In the genomic region with DNA sequence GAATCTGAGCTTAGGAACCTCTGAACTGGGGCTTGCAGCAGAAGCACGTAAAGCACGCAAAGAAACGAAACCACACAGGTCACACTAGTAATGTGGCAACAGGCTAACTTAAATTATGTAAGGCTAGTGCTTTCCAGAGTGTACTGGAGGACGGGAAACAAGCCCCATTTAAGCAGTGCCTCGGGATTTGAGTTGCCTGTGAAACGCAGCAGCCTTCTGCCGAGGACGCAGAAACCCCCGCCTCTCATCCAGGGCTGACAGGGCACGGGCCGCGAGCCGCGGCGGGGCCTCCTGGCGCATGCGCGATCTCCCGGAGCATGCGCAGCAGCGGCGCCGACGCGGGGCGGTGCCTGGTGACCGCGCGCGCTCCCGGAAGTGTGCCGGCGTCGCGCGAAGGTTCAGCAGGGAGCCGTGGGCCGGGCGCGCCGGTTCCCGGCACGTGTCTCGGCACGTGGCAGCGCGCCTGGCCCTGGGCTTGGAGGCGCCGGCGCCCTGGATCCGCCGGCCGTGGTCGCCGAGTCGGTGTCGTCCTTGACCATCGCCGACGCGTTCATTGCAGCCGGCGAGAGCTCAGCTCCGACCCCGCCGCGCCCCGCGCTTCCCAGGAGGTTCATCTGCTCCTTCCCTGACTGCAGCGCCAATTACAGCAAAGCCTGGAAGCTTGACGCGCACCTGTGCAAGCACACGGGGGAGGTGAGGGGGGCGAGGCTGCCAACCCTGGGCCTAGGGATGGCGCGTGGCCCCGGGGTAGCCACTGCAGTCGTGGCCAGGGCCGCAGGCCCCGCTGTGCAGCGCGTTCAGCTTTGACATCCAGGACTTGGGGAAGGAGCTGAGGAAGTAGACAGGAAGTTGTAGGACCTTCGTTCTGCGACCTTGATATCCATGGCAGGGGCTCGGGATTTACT, we compare ENCODE assay signal across 1 cellular context.
TF ChIP-seq lines count a peak whose summit lies in the region.

TSS of gene GTF3A (plus strand) at position 374 of the 905 bp plus-strand sequence.

TF ChIP-seq in HepG2, 621 proteins besides CTCF, POLR2A, EP300 and RAD21 (continued from another document and continues in another):
- TF ChIP-seq TOE1 (CRISPR knock-in tag; IDR thresholded peaks at IDR 0.05): peak; percentile 54; the same call in 1 of the 2 replicates
- TF ChIP-seq ZNF709 (CRISPR knock-in tag; IDR thresholded peaks at IDR 0.05): peak; percentile 95
- TF ChIP-seq, protein P1, sequence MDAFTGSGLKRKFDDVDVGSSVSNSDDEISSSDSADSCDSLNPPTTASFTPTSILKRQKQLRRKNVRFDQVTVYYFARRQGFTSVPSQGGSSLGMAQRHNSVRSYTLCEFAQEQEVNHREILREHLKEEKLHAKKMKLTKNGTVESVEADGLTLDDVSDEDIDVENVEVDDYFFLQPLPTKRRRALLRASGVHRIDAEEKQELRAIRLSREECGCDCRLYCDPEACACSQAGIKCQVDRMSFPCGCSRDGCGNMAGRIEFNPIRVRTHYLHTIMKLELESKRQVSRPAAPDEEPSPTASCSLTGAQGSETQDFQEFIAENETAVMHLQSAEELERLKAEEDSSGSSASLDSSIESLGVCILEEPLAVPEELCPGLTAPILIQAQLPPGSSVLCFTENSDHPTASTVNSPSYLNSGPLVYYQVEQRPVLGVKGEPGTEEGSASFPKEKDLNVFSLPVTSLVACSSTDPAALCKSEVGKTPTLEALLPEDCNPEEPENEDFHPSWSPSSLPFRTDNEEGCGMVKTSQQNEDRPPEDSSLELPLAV (CRISPR knock-in tag; conservative IDR thresholded peaks at IDR 0.05; ENCODE audit: low read depth): peak; percentile 86; the same call in 1 of the 2 replicates
- peak; percentile 95; the same call in 1 of the 2 replicates for TF ChIP-seq ZFP82 (CRISPR knock-in tag; IDR thresholded peaks at IDR 0.05; ENCODE audit: borderline replicate concordance)
- TF ChIP-seq, protein P2, sequence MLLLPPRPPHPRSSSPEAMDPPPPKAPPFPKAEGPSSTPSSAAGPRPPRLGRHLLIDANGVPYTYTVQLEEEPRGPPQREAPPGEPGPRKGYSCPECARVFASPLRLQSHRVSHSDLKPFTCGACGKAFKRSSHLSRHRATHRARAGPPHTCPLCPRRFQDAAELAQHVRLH (CRISPR knock-in tag; IDR thresholded peaks at IDR 0.05; ENCODE audit: borderline replicate concordance, low read depth): 0 out of 2 replicates have a peak, but pooled peaks have one; percentile 74
- TF ChIP-seq, protein P3, sequence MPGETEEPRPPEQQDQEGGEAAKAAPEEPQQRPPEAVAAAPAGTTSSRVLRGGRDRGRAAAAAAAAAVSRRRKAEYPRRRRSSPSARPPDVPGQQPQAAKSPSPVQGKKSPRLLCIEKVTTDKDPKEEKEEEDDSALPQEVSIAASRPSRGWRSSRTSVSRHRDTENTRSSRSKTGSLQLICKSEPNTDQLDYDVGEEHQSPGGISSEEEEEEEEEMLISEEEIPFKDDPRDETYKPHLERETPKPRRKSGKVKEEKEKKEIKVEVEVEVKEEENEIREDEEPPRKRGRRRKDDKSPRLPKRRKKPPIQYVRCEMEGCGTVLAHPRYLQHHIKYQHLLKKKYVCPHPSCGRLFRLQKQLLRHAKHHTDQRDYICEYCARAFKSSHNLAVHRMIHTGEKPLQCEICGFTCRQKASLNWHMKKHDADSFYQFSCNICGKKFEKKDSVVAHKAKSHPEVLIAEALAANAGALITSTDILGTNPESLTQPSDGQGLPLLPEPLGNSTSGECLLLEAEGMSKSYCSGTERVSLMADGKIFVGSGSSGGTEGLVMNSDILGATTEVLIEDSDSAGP (CRISPR knock-in tag; IDR thresholded peaks at IDR 0.05; ENCODE audit: borderline replicate concordance): peak; percentile 34
- peak; percentile 98 for TF ChIP-seq ZBTB38 (CRISPR knock-in tag; IDR thresholded peaks at IDR 0.05)
- TF ChIP-seq ZNF253 (CRISPR knock-in tag; IDR thresholded peaks at IDR 0.05; ENCODE audit: borderline replicate concordance): peak; percentile 96
- TF ChIP-seq TCF12 (IDR thresholded peaks at IDR 0.05): no peak
- peak; percentile 91 for TF ChIP-seq TCF12 (CRISPR knock-in tag; IDR thresholded peaks at IDR 0.05)
- no peak for TF ChIP-seq ZNF207 (IDR thresholded peaks at IDR 0.05; ENCODE audit: borderline replicate concordance)
- peak; percentile 99 for TF ChIP-seq ARNTL (CRISPR knock-in tag; IDR thresholded peaks at IDR 0.05)
- TF ChIP-seq, protein P4, sequence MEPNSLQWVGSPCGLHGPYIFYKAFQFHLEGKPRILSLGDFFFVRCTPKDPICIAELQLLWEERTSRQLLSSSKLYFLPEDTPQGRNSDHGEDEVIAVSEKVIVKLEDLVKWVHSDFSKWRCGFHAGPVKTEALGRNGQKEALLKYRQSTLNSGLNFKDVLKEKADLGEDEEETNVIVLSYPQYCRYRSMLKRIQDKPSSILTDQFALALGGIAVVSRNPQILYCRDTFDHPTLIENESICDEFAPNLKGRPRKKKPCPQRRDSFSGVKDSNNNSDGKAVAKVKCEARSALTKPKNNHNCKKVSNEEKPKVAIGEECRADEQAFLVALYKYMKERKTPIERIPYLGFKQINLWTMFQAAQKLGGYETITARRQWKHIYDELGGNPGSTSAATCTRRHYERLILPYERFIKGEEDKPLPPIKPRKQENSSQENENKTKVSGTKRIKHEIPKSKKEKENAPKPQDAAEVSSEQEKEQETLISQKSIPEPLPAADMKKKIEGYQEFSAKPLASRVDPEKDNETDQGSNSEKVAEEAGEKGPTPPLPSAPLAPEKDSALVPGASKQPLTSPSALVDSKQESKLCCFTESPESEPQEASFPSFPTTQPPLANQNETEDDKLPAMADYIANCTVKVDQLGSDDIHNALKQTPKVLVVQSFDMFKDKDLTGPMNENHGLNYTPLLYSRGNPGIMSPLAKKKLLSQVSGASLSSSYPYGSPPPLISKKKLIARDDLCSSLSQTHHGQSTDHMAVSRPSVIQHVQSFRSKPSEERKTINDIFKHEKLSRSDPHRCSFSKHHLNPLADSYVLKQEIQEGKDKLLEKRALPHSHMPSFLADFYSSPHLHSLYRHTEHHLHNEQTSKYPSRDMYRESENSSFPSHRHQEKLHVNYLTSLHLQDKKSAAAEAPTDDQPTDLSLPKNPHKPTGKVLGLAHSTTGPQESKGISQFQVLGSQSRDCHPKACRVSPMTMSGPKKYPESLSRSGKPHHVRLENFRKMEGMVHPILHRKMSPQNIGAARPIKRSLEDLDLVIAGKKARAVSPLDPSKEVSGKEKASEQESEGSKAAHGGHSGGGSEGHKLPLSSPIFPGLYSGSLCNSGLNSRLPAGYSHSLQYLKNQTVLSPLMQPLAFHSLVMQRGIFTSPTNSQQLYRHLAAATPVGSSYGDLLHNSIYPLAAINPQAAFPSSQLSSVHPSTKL (CRISPR knock-in tag; IDR thresholded peaks at IDR 0.05): peak; percentile 26; the same call in 1 of the 2 replicates
- no peak; the same call in 1 of the 2 replicates for TF ChIP-seq ZBTB34 (CRISPR knock-in tag; IDR thresholded peaks at IDR 0.05)
- 0 out of 2 replicates have a peak, but pooled peaks have one; percentile 56 for TF ChIP-seq CC2D1A (CRISPR knock-in tag; IDR thresholded peaks at IDR 0.05)
- TF ChIP-seq, protein P5, sequence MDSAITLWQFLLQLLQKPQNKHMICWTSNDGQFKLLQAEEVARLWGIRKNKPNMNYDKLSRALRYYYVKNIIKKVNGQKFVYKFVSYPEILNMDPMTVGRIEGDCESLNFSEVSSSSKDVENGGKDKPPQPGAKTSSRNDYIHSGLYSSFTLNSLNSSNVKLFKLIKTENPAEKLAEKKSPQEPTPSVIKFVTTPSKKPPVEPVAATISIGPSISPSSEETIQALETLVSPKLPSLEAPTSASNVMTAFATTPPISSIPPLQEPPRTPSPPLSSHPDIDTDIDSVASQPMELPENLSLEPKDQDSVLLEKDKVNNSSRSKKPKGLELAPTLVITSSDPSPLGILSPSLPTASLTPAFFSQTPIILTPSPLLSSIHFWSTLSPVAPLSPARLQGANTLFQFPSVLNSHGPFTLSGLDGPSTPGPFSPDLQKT (CRISPR knock-in tag; IDR thresholded peaks at IDR 0.05; ENCODE audit: borderline replicate concordance): no peak
- TF ChIP-seq, protein P6, sequence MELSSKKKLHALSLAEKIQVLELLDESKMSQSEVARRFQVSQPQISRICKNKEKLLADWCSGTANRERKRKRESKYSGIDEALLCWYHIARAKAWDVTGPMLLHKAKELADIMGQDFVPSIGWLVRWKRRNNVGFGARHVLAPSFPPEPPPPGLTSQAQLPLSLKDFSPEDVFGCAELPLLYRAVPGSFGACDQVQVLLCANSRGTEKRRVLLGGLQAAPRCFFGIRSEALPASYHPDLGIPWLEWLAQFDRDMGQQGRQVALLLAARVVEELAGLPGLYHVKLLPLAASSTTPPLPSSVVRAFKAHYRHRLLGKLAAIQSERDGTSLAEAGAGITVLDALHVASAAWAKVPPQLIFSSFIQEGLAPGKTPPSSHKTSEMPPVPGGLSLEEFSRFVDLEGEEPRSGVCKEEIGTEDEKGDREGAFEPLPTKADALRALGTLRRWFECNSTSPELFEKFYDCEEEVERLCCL (CRISPR knock-in tag; IDR thresholded peaks at IDR 0.05; ENCODE audit: borderline replicate concordance): no peak
- peak; percentile 66; the same call in 1 of the 2 replicates for TF ChIP-seq ZNF772 (CRISPR knock-in tag; IDR thresholded peaks at IDR 0.05)
- TF ChIP-seq MIER3 (CRISPR knock-in tag; IDR thresholded peaks at IDR 0.05; ENCODE audit: borderline replicate concordance): no peak
- TF ChIP-seq ZSCAN22 (CRISPR knock-in tag; IDR thresholded peaks at IDR 0.05): peak; percentile 48; the same call in 1 of the 2 replicates
- TF ChIP-seq POGZ (CRISPR knock-in tag; IDR thresholded peaks at IDR 0.05): peak; percentile 52; the same call in 1 of the 2 replicates
- TF ChIP-seq LBX2 (CRISPR knock-in tag; IDR thresholded peaks at IDR 0.05; ENCODE audit: borderline replicate concordance): peak; percentile 97
- TF ChIP-seq KLF16 (CRISPR knock-in tag; IDR thresholded peaks at IDR 0.05): peak in 1 of 2 experiments; percentile 46; a peak in 1 of 4 replicates
- TF ChIP-seq SRY (CRISPR knock-in tag; IDR thresholded peaks at IDR 0.05): peak; percentile 97; the same call in 1 of the 2 replicates
- TF ChIP-seq ZNF616 (CRISPR knock-in tag; IDR thresholded peaks at IDR 0.05; ENCODE audit: low read depth): peak; percentile 98
- peak; percentile 98 for TF ChIP-seq ZSCAN21 (CRISPR knock-in tag; IDR thresholded peaks at IDR 0.05; ENCODE audit: borderline replicate concordance)
- TF ChIP-seq NR2F6 (IDR thresholded peaks at IDR 0.05): no peak
- TF ChIP-seq NR2F6 (CRISPR knock-in tag; IDR thresholded peaks at IDR 0.05): no peak
- TF ChIP-seq, protein P7, sequence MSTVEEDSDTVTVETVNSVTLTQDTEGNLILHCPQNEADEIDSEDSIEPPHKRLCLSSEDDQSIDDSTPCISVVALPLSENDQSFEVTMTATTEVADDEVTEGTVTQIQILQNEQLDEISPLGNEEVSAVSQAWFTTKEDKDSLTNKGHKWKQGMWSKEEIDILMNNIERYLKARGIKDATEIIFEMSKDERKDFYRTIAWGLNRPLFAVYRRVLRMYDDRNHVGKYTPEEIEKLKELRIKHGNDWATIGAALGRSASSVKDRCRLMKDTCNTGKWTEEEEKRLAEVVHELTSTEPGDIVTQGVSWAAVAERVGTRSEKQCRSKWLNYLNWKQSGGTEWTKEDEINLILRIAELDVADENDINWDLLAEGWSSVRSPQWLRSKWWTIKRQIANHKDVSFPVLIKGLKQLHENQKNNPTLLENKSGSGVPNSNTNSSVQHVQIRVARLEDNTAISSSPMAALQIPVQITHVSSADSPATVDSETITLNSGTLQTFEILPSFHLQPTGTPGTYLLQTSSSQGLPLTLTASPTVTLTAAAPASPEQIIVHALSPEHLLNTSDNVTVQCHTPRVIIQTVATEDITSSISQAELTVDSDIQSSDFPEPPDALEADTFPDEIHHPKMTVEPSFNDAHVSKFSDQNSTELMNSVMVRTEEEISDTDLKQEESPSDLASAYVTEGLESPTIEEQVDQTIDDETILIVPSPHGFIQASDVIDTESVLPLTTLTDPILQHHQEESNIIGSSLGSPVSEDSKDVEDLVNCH (CRISPR knock-in tag; IDR thresholded peaks at IDR 0.05): peak; percentile 90; the same call in 1 of the 2 replicates
- peak; percentile 49; the same call in 1 of the 2 replicates for TF ChIP-seq ZNF331 (CRISPR knock-in tag; IDR thresholded peaks at IDR 0.05)
- TF ChIP-seq, protein P8, sequence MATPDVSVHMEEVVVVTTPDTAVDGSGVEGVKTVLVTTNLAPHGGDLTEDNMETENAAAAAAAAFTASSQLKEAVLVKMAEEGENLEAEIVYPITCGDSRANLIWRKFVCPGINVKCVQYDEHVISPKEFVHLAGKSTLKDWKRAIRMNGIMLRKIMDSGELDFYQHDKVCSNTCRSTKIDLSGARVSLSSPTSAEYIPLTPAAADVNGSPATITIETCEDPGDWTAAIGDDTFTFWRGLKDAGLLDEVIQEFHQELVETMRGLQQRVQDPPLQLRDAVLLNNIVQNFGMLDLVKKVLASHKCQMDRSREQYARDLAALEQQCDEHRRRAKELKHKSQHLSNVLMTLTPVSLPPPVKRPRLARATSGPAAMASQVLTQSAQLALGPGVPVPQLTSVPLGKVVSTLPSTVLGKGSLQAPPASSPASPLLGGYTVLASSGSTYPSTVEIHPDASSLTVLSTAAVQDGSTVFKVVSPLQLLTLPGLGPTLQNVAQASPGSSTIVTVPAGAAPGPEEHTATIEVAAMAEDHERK (CRISPR knock-in tag; IDR thresholded peaks at IDR 0.05; ENCODE audit: low read depth): no peak
- TF ChIP-seq, protein P9, sequence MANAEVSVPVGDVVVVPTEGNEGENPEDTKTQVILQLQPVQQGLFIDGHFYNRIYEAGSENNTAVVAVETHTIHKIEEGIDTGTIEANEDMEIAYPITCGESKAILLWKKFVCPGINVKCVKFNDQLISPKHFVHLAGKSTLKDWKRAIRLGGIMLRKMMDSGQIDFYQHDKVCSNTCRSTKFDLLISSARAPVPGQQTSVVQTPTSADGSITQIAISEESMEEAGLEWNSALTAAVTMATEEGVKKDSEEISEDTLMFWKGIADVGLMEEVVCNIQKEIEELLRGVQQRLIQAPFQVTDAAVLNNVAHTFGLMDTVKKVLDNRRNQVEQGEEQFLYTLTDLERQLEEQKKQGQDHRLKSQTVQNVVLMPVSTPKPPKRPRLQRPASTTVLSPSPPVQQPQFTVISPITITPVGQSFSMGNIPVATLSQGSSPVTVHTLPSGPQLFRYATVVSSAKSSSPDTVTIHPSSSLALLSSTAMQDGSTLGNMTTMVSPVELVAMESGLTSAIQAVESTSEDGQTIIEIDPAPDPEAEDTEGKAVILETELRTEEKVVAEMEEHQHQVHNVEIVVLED (CRISPR knock-in tag; IDR thresholded peaks at IDR 0.05; ENCODE audit: borderline replicate concordance): peak; percentile 42
- peak; percentile 87; the same call in 1 of the 2 replicates for TF ChIP-seq ZNF256 (CRISPR knock-in tag; conservative IDR thresholded peaks at IDR 0.05)
- peak; percentile 31 for TF ChIP-seq DRAP1 (CRISPR knock-in tag; IDR thresholded peaks at IDR 0.05)
- no peak for TF ChIP-seq CHD2 (IDR thresholded peaks at IDR 0.05; ENCODE audit: low read depth, low read length)
